Comparison of ENCODE assay signal across 36 cellular contexts in the genomic region with DNA sequence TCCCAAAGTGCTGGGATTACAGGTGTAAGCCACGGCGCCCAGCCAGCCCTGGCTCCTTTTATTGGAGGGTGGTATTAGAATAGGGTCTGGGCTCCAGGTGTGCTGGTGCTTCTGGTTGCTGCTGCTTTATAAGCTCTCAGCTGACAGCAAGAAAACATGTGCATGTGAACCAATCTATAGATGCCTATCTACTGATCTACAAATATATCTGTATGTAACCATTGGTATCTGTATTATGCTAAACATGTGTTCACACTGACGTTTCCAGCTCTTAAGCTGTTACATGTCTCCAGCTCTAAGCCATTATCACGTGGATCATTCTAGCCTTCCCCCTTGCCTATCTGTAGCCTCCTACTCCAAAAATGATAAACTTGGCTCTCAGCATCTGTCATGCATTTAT.
"Had no signal": no experiment of that assay in that cellular context is flagged by ENCODE, and none has a peak within 500 bp of the region (broad histone marks: within the 10 kb centered on the region; RNA-seq: fewer than 3 reads in every experiment).

No MANE protein-coding gene starts in this region.

- H3K27ac ChIP-seq: KMS-11 had no signal

- H3K4me2 ChIP-seq: KMS-11 had no signal

- DNase-seq: Kasumi-1, KG1, MG63, MM.1S, MV-4-11, NCI-H1048, NCI-H1092, NCI-H1092 treated with DMSO at 0.1 percent for 48 hours, NCI-H1105, NCI-H1105 treated with DMSO at 0.1 percent for 48 hours, NCI-H1417, NCI-H1417 treated with DMSO at 0.1 percent for 48 hours, NCI-H1436, NCI-H1436 treated with DMSO at 0.1 percent for 48 hours, NCI-H146, NCI-H1694, NCI-H1694 treated with DMSO at 0.1 percent for 48 hours, NCI-H187, NCI-H187 treated with DMSO at 0.1 percent for 48 hours, NCI-H1930, NCI-H2029, NCI-H2029 treated with DMSO at 0.1 percent for 48 hours, NCI-H2081, NCI-H2081 treated with DMSO at 0.1 percent for 48 hours, NCI-H2107, NCI-H2171, NCI-H2171 treated with DMSO at 0.1 percent for 48 hours, NCI-H2227 treated with DMSO at 0.1 percent for 48 hours, NCI-H226, NCI-H345, NCI-H446, NCI-H446 treated with DMSO at 0.1 percent for 48 hours, NCI-H510A, NCI-H510A treated with DMSO at 0.1 percent for 48 hours, NCI-H524 had no signal

- H3K27me3 ChIP-seq: MG63 had no signal

- H3K36me3 ChIP-seq: MG63 had no signal

- H3K9ac ChIP-seq: KMS-11 had no signal

- H3K9me3 ChIP-seq: MG63 had no signal

- H3K4me3 ChIP-seq: MG63 had no signal
